Comparison of ENCODE assay signal across 11 cellular contexts in genomic region chr7:1024331-1024761, GRCh38. TPM values are rescaled to one million over a fixed set of nuclear protein-coding genes. Genes with fewer than 3 reads are reported as not detected.
DNase-seq lines count a peak whose midpoint lies in the region; ATAC-seq and TF ChIP-seq lines count a peak whose summit lies in the region.
"Had no signal": no experiment of that assay in that cellular context is flagged by ENCODE, and none has a peak within 500 bp of the region (broad histone marks: within the 10 kb centered on the region; RNA-seq: fewer than 3 reads in every experiment).

No MANE protein-coding gene starts in this region.

- no peaks in the 10 kb centered on the region for H3K9me2 ChIP-seq in Loucy (replicated peaks; ENCODE audit: low read depth, low read length)

- no peak overlapping the region for H2AFZ ChIP-seq in Loucy (ENCODE audit: low read length)

- H3K4me1 Mint-ChIP-seq in neural crest cell (peaks cover 20% of the 10 kb centered on the region), CD14-positive monocyte (peaks cover 33% of the 10 kb centered on the region)

- peaks cover 92% of the 10 kb centered on the region for H3K79me2 ChIP-seq in Loucy (ENCODE audit: insufficient read depth, low read length)

- H3K27ac Mint-ChIP-seq in neural crest cell (ENCODE audit: unreplicated experiment) = no peak overlapping the region
- peak overlapping the region in 2 of 7 donors; percentile 23 to 60 for H3K27ac Mint-ChIP-seq in CD14-positive monocyte

- no peaks in the 10 kb centered on the region for H3F3A ChIP-seq in Loucy (ENCODE audit: low read depth)

- ATAC-seq in HG02610 (IDR thresholded peaks at IDR 0.05; ENCODE audit: unreplicated experiment) = peak; percentile 52

- peaks cover 2% of the 10 kb centered on the region for H3K27me3 Mint-ChIP-seq in neural crest cell (ENCODE audit: low read depth)
- peaks cover 2 to 4% (median 4%) of the 10 kb centered on the region in 3 donors for H3K27me3 Mint-ChIP-seq in CD14-positive monocyte (ENCODE audit: low read depth in 3 of 3)

- H3K27me3 ChIP-seq in Loucy (ENCODE audit: insufficient read depth, low read length, poor library complexity, severe bottlenecking) = no peaks in the 10 kb centered on the region

- H3K9me3 ChIP-seq in Loucy (ENCODE audit: insufficient read depth, low read depth, low read length) = no peaks in the 10 kb centered on the region
- H3K9me3 ChIP-seq: prostate gland had no signal

- no peaks in the 10 kb centered on the region for H3K9me3 Mint-ChIP-seq in neural crest cell
- H3K9me3 Mint-ChIP-seq in CD14-positive monocyte = peaks cover 27 to 35% (median 31%) of the 10 kb centered on the region in 7 donors

- intact Hi-C loops in CD14-positive monocyte (cut with micrococcal nuclease) = no loop called here

- no peak overlapping the region for H3K4me3 ChIP-seq in Loucy (ENCODE audit: low read length, poor library complexity, severe bottlenecking)
- H3K4me3 ChIP-seq: prostate gland had no signal

- H4K20me1 ChIP-seq in Loucy (ENCODE audit: insufficient read depth, low read length, poor library complexity, severe bottlenecking) = peaks cover 20% of the 10 kb centered on the region

- peaks cover 42% of the 10 kb centered on the region for H3K4me1 ChIP-seq in Loucy (ENCODE audit: insufficient read depth, low read length, poor library complexity, severe bottlenecking)

- TF ChIP-seq CTCF in Loucy (conservative IDR thresholded peaks at IDR 0.05; ENCODE audit: low read length) (no peak), neural crest cell (conservative IDR thresholded peaks at IDR 0.05) (no peak), CD14-positive monocyte (IDR thresholded peaks at IDR 0.05) (no peak)

- H3K4me3 Mint-ChIP-seq in neural crest cell (peak overlapping the region; percentile 41), CD14-positive monocyte (peak overlapping the region in 1 of 2 donors; percentile 42)

- H3K36me3 ChIP-seq in Loucy (ENCODE audit: insufficient read depth, low read length) = no peaks in the 10 kb centered on the region; the same call in 1 of the 2 replicates
- H3K36me3 ChIP-seq: prostate gland had no signal

- DNase-seq in NCI-H1417 (lab: John Stamatoyannopoulos, UW) = peak; percentile 9 to 73 (median 61)
- no peak for DNase-seq in NCI-H1417 treated with DMSO at 0.1 percent for 48 hours (lab: John Stamatoyannopoulos, UW)
- no peak for DNase-seq in neural crest cell (ENCODE audit: low read depth, low spot score)
- DNase-seq in CD14-positive monocyte (ENCODE audit: low spot score) = no peak
- DNase-seq in DMS53 (lab: John Stamatoyannopoulos, UW) = no peak
- DNase-seq in T-helper 1 cell = no peak
- DNase-seq: 8988T had no signal

- peaks cover 15% of the 10 kb centered on the region for H3K36me3 Mint-ChIP-seq in neural crest cell (ENCODE audit: low read depth)
- peaks cover 26 to 55% of the 10 kb centered on the region in 2 donors for H3K36me3 Mint-ChIP-seq in CD14-positive monocyte

- H3K9ac ChIP-seq in Loucy (ENCODE audit: low read depth, low read length, poor library complexity, severe bottlenecking) = no peak overlapping the region

- H3K4me2 ChIP-seq in Loucy (ENCODE audit: low read depth, low read length, poor library complexity, severe bottlenecking) = peak overlapping the region; percentile 14

RNA-seq across cellular contexts. Expression of gene GPR146, which starts 20.0 kb away (rescaled TPM):
- 0.41 TPM in 1 of 2 replicates, not detected in the other for total RNA-seq in neural crest cell
- under 1 TPM; 0.48 TPM for polyA plus RNA-seq in CD14-positive monocyte

RNA-seq across cellular contexts. Expression of gene CYP2W1, which starts 41.4 kb away (rescaled TPM):
- not detected in 2 replicates for total RNA-seq in neural crest cell
- not detected for polyA plus RNA-seq in CD14-positive monocyte
- total RNA-seq: endothelial cell of umbilical vein had no signal
- polyA plus RNA-seq: endothelial cell of umbilical vein had no signal

RNA-seq across cellular contexts. Expression of gene COX19, which starts 49.0 kb away (rescaled TPM):
- total RNA-seq in neural crest cell = 12.7 and 13.1 TPM in 2 replicates
- polyA plus RNA-seq in CD14-positive monocyte = 1 to 10 TPM; 7.4 to 7.6 TPM

Comparison
In these comparisons a context has a peak if more than half of its experiments do, and no peak if none do; other contexts are left out.
1. DNase-seq: peak in NCI-H1417 (3 of 3); none in NCI-H1417 treated with DMSO at 0.1 percent for 48 hours (single experiment), neural crest cell (single experiment), CD14-positive monocyte (single experiment), DMS53 (single experiment) and T-helper 1 cell (0 of 5).